In genomic region chr17:44911133-44912001, GRCh38 we compare ENCODE assay signal across 1 cellular context.
A peak's percentile ranks its signal among the peaks of the same experiment; 100 is the strongest.
TF ChIP-seq lines count a peak whose summit lies in the region.

No MANE protein-coding gene starts in this region.

TF ChIP-seq in K562, 482 proteins besides CTCF, POLR2A, EP300 and RAD21 (continued from another document):
- 0 out of 4 replicates have a peak, but pooled peaks of 1 of the 2 experiments have one; percentile 53 for TF ChIP-seq UBTF (IDR thresholded peaks at IDR 0.05; ENCODE audit: borderline replicate concordance in 1 of 2, low read depth in 2 of 2, low read length in 2 of 2)
- TF ChIP-seq NUFIP1 (IDR thresholded peaks at IDR 0.05; ENCODE audit: partially characterized antibody) = no peak
- 0 out of 2 replicates have a peak, but pooled peaks have one; percentile 18 for TF ChIP-seq JUND (IDR thresholded peaks at IDR 0.05; ENCODE audit: borderline replicate concordance, low read depth, low read length)
- TF ChIP-seq JUND (tag; IDR thresholded peaks at IDR 0.05; ENCODE audit: borderline replicate concordance, low read depth, low read length) = peak; percentile 16; the same call in 1 of the 3 replicates
- no peak for TF ChIP-seq RBM15 (IDR thresholded peaks at IDR 0.05; ENCODE audit: insufficient read depth, low read length)
- TF ChIP-seq PKNOX1 (IDR thresholded peaks at IDR 0.05) = peak; percentile 34; the same call in 1 of the 2 replicates
- no peak for TF ChIP-seq GTF2E2 (tag; IDR thresholded peaks at IDR 0.05)
- TF ChIP-seq ZBTB7A (IDR thresholded peaks at IDR 0.05; ENCODE audit: borderline replicate concordance, control insufficient read depth, low read depth, low read length) = peak; percentile 29; the same call in 1 of the 2 replicates
- TF ChIP-seq CBX8 (IDR thresholded peaks at IDR 0.05; ENCODE audit: borderline replicate concordance, extremely low read depth, low read depth, low read length, poor library complexity, severe bottlenecking) = no peak
- no peak for TF ChIP-seq ARID4B (CRISPR knock-in tag; IDR thresholded peaks at IDR 0.05)
- TF ChIP-seq ZNF586 (CRISPR knock-in tag; conservative IDR thresholded peaks at IDR 0.05) = no peak
- TF ChIP-seq SMC3 (conservative IDR thresholded peaks at IDR 0.05; ENCODE audit: insufficient read depth, low read depth, low read length) = 0 out of 2 replicates have a peak, but pooled peaks have one; percentile 25
- TF ChIP-seq HDAC8 (tag; IDR thresholded peaks at IDR 0.05) = no peak
- TF ChIP-seq ZNF518B (CRISPR knock-in tag; IDR thresholded peaks at IDR 0.05) = no peak
- 0 out of 2 replicates have a peak, but pooled peaks have one; percentile 36 for TF ChIP-seq MTA3 (IDR thresholded peaks at IDR 0.05; ENCODE audit: borderline replicate concordance)
- TF ChIP-seq ZFX (CRISPR knock-in tag; IDR thresholded peaks at IDR 0.05) = peak; percentile 44
- 0 out of 4 replicates have a peak, but pooled peaks of 1 of the 2 experiments have one; percentile 18 for TF ChIP-seq TEAD1 (CRISPR knock-in tag; IDR thresholded peaks at IDR 0.05)
- no peak for TF ChIP-seq PTBP1 (IDR thresholded peaks at IDR 0.05; ENCODE audit: low read depth, low read length)
- TF ChIP-seq ZNF583 (CRISPR knock-in tag; IDR thresholded peaks at IDR 0.05) = 0 out of 2 replicates have a peak, but pooled peaks have one; percentile 20
- peak in 1 of 2 experiments; percentile 72 for TF ChIP-seq E2F6 (IDR thresholded peaks at IDR 0.05; ENCODE audit: borderline replicate concordance in 1 of 2, extremely low read depth in 1 of 2, insufficient read depth in 1 of 2, insufficient read length in 1 of 2, low read depth in 1 of 2, low read length in 1 of 2, poor library complexity in 1 of 2, severe bottlenecking in 1 of 2)
- no peak for TF ChIP-seq RFX5 (IDR thresholded peaks at IDR 0.05; ENCODE audit: low read depth, low read length)
- no peak for TF ChIP-seq NCOA2 (IDR thresholded peaks at IDR 0.05; ENCODE audit: partially characterized antibody in 2 of 2)
- peak; percentile 91 for TF ChIP-seq BHLHE40 (IDR thresholded peaks at IDR 0.05; ENCODE audit: low read length)
- no peak for TF ChIP-seq CREB3 (tag; conservative IDR thresholded peaks at IDR 0.05; ENCODE audit: low read depth)
- TF ChIP-seq CTBP1 (IDR thresholded peaks at IDR 0.05; ENCODE audit: borderline replicate concordance) = peak; percentile 92
TF ChIP-seq in K562: peak in this region for 33.
